Comparison of ENCODE assay signal across 8 cellular contexts in the genomic region with DNA sequence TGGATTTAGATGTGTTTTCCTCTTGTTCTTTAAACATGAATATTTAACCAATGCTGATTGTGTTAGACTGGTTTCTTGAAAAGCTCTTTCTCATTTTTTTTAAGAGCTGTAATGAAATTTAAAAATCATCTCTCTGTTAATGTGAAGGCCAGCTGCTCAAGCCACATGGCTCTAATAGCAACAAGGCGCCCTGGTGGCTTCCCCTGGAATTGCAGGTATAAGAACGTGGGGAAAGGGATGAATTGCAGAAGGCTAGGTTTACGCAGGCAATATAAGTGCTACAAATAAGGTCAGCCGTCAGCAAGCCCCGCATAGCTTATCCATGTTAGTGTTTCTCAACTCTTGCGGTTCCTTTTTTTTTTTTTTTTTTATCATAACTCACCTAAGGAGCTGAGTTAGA.
DNase-seq lines count a peak whose midpoint lies in the region; ATAC-seq and TF ChIP-seq lines count a peak whose summit lies in the region.

No MANE protein-coding gene starts in this region.

- H3K79me2 ChIP-seq in OCI-LY3 (ENCODE audit: low read length), result no peaks in the 10 kb centered on the region

- POLR2A ChIA-PET in RWPE1 (lab: Yijun Ruan, JAX; ENCODE audit: low non-redundant PET), result no interaction called here

- peak; percentile 34 for DNase-seq in Calu3
- peak; percentile 1 for DNase-seq in hepatic stellate cell (ENCODE audit: low spot score)
- DNase-seq in NCI-H187 treated with DMSO at 0.1 percent for 48 hours (lab: John Stamatoyannopoulos, UW), result no peak
- DNase-seq in NCI-H510A (lab: John Stamatoyannopoulos, UW), result no peak
- no peak for DNase-seq in RWPE1 (ENCODE audit: low spot score)
- no peak for DNase-seq in stimulated activated naive CD4-positive, alpha-beta T cell treated with Interleukin-2 at 50 U/mL for 16 hours (lab: John Stamatoyannopoulos, UW)

- H3K4me1 Mint-ChIP-seq in Calu3 (ENCODE audit: low read depth, unreplicated experiment), result no peaks in the 10 kb centered on the region

- no peak overlapping the region for H3K4me3 ChIP-seq in OCI-LY3 (ENCODE audit: low read length)

- H3K9me3 ChIP-seq in OCI-LY3 (ENCODE audit: insufficient read depth, low read length), result no peaks in the 10 kb centered on the region

- no peaks in the 10 kb centered on the region for H3K4me1 ChIP-seq in OCI-LY3 (ENCODE audit: low read length)

- H3K4me2 ChIP-seq in OCI-LY3 (ENCODE audit: low read length), result no peak overlapping the region

- no peaks in the 10 kb centered on the region for H3K36me3 ChIP-seq in OCI-LY3 (replicated peaks; ENCODE audit: low read depth, low read length)

- no peaks in the 10 kb centered on the region for H3K36me3 Mint-ChIP-seq in Calu3 (ENCODE audit: insufficient read depth, unreplicated experiment)

- peaks cover 13% of the 10 kb centered on the region for H3K27me3 Mint-ChIP-seq in Calu3 (ENCODE audit: unreplicated experiment)

- CTCF ChIA-PET in Calu3 (lab: Charles Lee) (no interaction called here), RWPE1 (lab: Yijun Ruan, JAX) (interaction anchor here (0.6 kb wide), 1 partner anchor 425 kb away, joined by 9 read pairs; no protein-coding TSS in a partner anchor)

- ATAC-seq in GM19467 (IDR thresholded peaks at IDR 0.05; ENCODE audit: unreplicated experiment), result peak; percentile 78

- no peak overlapping the region for H2AFZ ChIP-seq in OCI-LY3 (ENCODE audit: low read depth, low read length)

- no TSS peak for BruUV-seq in Calu3 (replicated peaks; lab: Mats Ljungman, UMichigan)

- H3K27ac ChIP-seq in OCI-LY3 (ENCODE audit: low read length), result no peak overlapping the region
- H3K27ac ChIP-seq in RWPE1, result no peak overlapping the region

- H3K9ac ChIP-seq in OCI-LY3 (ENCODE audit: low read length), result no peak overlapping the region

- H3K9me3 Mint-ChIP-seq in Calu3 (ENCODE audit: low read depth, unreplicated experiment), result no peaks in the 10 kb centered on the region

- H3K27me3 ChIP-seq in OCI-LY3 (ENCODE audit: low read depth, low read length), result no peaks in the 10 kb centered on the region

- TF ChIP-seq CTCF in Calu3 (IDR thresholded peaks at IDR 0.05; ENCODE audit: unreplicated experiment) (peak; percentile 45), OCI-LY3 (IDR thresholded peaks at IDR 0.05; ENCODE audit: low read depth, low read length) (peak; percentile 51), RWPE1 (conservative IDR thresholded peaks at IDR 0.05; ENCODE audit: low read depth) (no peak; the same call in 1 of the 2 replicates)

- no peaks in the 10 kb centered on the region for H4K20me1 ChIP-seq in OCI-LY3 (ENCODE audit: insufficient read depth, low read length)

- intact Hi-C loops in Calu3 (cut with micrococcal nuclease; ENCODE audit: unreplicated experiment), result loop anchor here (5.0 kb wide), 1 partner anchor 41 kb away; no protein-coding TSS in a partner anchor

- H3K4me3 Mint-ChIP-seq in Calu3 (ENCODE audit: low read depth, unreplicated experiment), result no peak overlapping the region

- H3K27ac Mint-ChIP-seq in Calu3 (ENCODE audit: unreplicated experiment), result no peak overlapping the region

Comparison
In these comparisons a context has a peak if more than half of its experiments do, and no peak if none do; other contexts are left out.
1. DNase-seq: peak in Calu3 (single experiment) and hepatic stellate cell (single experiment); none in NCI-H187 treated with DMSO at 0.1 percent for 48 hours (single experiment), NCI-H510A (single experiment), RWPE1 (single experiment) and stimulated activated naive CD4-positive, alpha-beta T cell treated with Interleukin-2 at 50 U/mL for 16 hours (single experiment).